12 cellular contexts compared by ENCODE assay signal in the genomic region with DNA sequence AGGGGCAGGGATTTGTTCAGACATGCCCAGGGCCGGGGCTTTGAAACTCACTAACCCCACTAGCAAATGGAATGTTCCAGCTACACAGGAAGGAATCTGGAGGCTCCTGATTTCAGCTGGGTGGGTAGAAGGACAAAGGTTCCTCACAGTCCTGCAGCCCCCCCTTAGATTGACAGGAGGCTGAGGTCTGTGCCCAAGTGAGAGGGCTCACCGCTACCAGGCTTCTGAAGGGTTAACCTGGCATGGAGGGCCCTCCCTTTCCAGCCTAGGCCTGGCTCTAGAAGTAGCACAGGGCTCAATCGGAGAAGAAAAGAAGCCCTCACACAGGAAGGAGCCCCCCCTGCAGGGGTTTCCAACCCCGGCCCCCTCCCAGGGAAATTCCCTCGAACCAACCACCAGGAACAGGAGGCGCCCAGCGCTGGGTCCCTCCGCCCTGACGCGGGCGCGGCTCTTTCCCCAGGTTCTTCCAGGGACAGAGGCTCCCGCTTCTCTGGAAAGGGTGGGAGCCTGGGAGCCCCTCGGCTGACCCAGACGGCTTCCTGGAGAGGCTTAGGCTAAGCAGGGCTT. TPM values are rescaled to one million over a fixed set of nuclear protein-coding genes. Genes with fewer than 3 reads are reported as not detected.
A peak's percentile ranks its signal among the peaks of the same experiment; 100 is the strongest.
DNase-seq lines count a peak whose midpoint lies in the region; ATAC-seq and TF ChIP-seq lines count a peak whose summit lies in the region.
"Had no signal": no experiment of that assay in that cellular context is flagged by ENCODE, and none has a peak within 500 bp of the region (broad histone marks: within the 10 kb centered on the region; RNA-seq: fewer than 3 reads in every experiment).

No MANE protein-coding gene starts in this region.

- peaks cover 74% of the 10 kb centered on the region for H3K79me2 ChIP-seq in neural progenitor cell (ENCODE audit: low read depth)

- CTCF ChIA-PET in AG04450 (lab: Charles Lee), result interaction anchor here (0.6 to 7.8 kb wide), 2 partner anchors 51 to 72 kb away, joined by 3 to 81 read pairs; no protein-coding TSS in a partner anchor
- CTCF ChIA-PET in CD4-positive, alpha-beta T cell (lab: Charles Lee), result no interaction called here

- peaks cover 43% of the 10 kb centered on the region for H3F3A ChIP-seq in neural progenitor cell (ENCODE audit: low read depth)

- H3K4me3 ChIP-seq in AG04450 (ENCODE audit: low read depth, low read length) (peak overlapping the region; percentile 88), RWPE2 (ENCODE audit: severe bottlenecking) (peak overlapping the region; percentile 68), fibroblast of pulmonary artery (replicated peaks; ENCODE audit: low read depth, low read length) (peak overlapping the region; percentile 83), neural progenitor cell (peak overlapping the region; percentile 77)

- H2AFZ ChIP-seq in neural progenitor cell (replicated peaks), result no peak overlapping the region

- TF ChIP-seq CTCF in AG04450 (IDR thresholded peaks at IDR 0.05; ENCODE audit: low read depth, low read length) (no peak), RWPE2 (IDR thresholded peaks at IDR 0.05; ENCODE audit: poor library complexity, severe bottlenecking) (no peak), fibroblast of pulmonary artery (IDR thresholded peaks at IDR 0.05; ENCODE audit: low read length, missing control alignments) (no peak), neural progenitor cell (IDR thresholded peaks at IDR 0.05) (no peak)
- no peak for TF ChIP-seq CTCF in CD4-positive, alpha-beta T cell (IDR thresholded peaks at IDR 0.05)

- DNase-seq in AG04450 (ENCODE audit: low read depth, low spot score), result no peak
- no peak for DNase-seq in RWPE2 (ENCODE audit: low spot score)
- no peak for DNase-seq in fibroblast of pulmonary artery (ENCODE audit: low read depth)
- DNase-seq in neural progenitor cell (ENCODE audit: low spot score), result peak; percentile 82
- DNase-seq in CD4-positive, alpha-beta T cell, result no peak
- no peak for DNase-seq in inferior parietal cortex (ENCODE audit: extremely low spot score)
- DNase-seq: BE2C, NCI-H1048, T-helper 1 cell had no signal

- peak overlapping the region; percentile 33 for H3K9ac ChIP-seq in neural progenitor cell

- H3K36me3 ChIP-seq in RWPE2 (ENCODE audit: low read depth), result peaks cover 76% of the 10 kb centered on the region
- peaks cover 3% of the 10 kb centered on the region for H3K36me3 ChIP-seq in neural progenitor cell
- H3K36me3 ChIP-seq: BE2C had no signal

- H3K4me3 Mint-ChIP-seq in neural progenitor cell, result peak overlapping the region; percentile 97
- H3K4me3 Mint-ChIP-seq in CD4-positive, alpha-beta T cell, result no peak overlapping the region
- H3K4me3 Mint-ChIP-seq: activated naive CD4-positive, alpha-beta T cell treated with anti-CD3 and anti-CD28 coated beads, Interleukin-2, amount 50 U/mL, for 24 hours had no signal

- POLR2A ChIA-PET in AG04450 (lab: Yijun Ruan, JAX), result interaction anchor here (1.7 kb wide), 1 partner anchor 69 kb away, joined by 8 read pairs; no protein-coding TSS in a partner anchor
- POLR2A ChIA-PET in CD4-positive, alpha-beta T cell (lab: Charles Lee), result interaction anchor here (0.5 kb wide), 1 partner anchor 16 kb away, joined by 3 read pairs; no protein-coding TSS in a partner anchor

- ATAC-seq in RWPE2 (ENCODE audit: low read depth), result no peak
- ATAC-seq in HG03025 (IDR thresholded peaks at IDR 0.05; ENCODE audit: low FRiP score, unreplicated experiment), result no peak
- ATAC-seq in HG03097 (IDR thresholded peaks at IDR 0.05; ENCODE audit: low FRiP score, unreplicated experiment), result no peak
- ATAC-seq in CD4-positive, alpha-beta T cell (ENCODE audit: poor library complexity), result no peak

- H3K4me1 Mint-ChIP-seq in neural progenitor cell, result peaks cover 50% of the 10 kb centered on the region
- H3K4me1 Mint-ChIP-seq in CD4-positive, alpha-beta T cell (ENCODE audit: low read depth), result peaks cover 40% of the 10 kb centered on the region

- peaks cover 12% of the 10 kb centered on the region for H3K36me3 Mint-ChIP-seq in neural progenitor cell
- H3K36me3 Mint-ChIP-seq in CD4-positive, alpha-beta T cell (ENCODE audit: low read depth), result no peaks in the 10 kb centered on the region
- H3K36me3 Mint-ChIP-seq: activated naive CD4-positive, alpha-beta T cell treated with anti-CD3 and anti-CD28 coated beads, Interleukin-2, amount 50 U/mL, for 24 hours had no signal

- H3K27ac Mint-ChIP-seq in neural progenitor cell, result no peak overlapping the region
- no peak overlapping the region for H3K27ac Mint-ChIP-seq in CD4-positive, alpha-beta T cell

- H3K27me3 ChIP-seq in AG04450 (ENCODE audit: control insufficient read depth, insufficient read depth, low read length) (no peaks in the 10 kb centered on the region), RWPE2 (ENCODE audit: insufficient read depth, poor library complexity, severe bottlenecking) (no peaks in the 10 kb centered on the region), neural progenitor cell (peaks cover 22% of the 10 kb centered on the region)
- peaks cover 14% of the 10 kb centered on the region for H3K27me3 ChIP-seq in CD4-positive, alpha-beta T cell (ENCODE audit: control insufficient read depth, insufficient read depth, low read length)
- H3K27me3 ChIP-seq: BE2C had no signal

- H3K27ac ChIP-seq in AG04450 (ENCODE audit: low read depth, low read length) (peak overlapping the region; percentile 70), RWPE2 (ENCODE audit: poor library complexity, severe bottlenecking) (peak overlapping the region; percentile 99), neural progenitor cell (peak overlapping the region; percentile 75)
- no peak overlapping the region for H3K27ac ChIP-seq in CD4-positive, alpha-beta T cell (ENCODE audit: low read depth, low read length)

- H3K4me1 ChIP-seq in RWPE2 (ENCODE audit: insufficient read depth, poor library complexity, severe bottlenecking) (peaks cover 46% of the 10 kb centered on the region), neural progenitor cell (peaks cover 52% of the 10 kb centered on the region)
- H3K4me1 ChIP-seq: BE2C had no signal

- H3K4me2 ChIP-seq in neural progenitor cell, result peak overlapping the region; percentile 98

- intact Hi-C loops in CD4-positive, alpha-beta T cell (cut with DNase I, micrococcal nuclease), result no loop called here

- H4K20me1 ChIP-seq in neural progenitor cell (ENCODE audit: low read depth), result peaks cover 68% of the 10 kb centered on the region

- H3K9me3 ChIP-seq in AG04450 (ENCODE audit: control insufficient read depth, insufficient read depth, low read length), result no peaks in the 10 kb centered on the region; the same call in 1 of the 2 replicates
- no peaks in the 10 kb centered on the region for H3K9me3 ChIP-seq in RWPE2 (ENCODE audit: severe bottlenecking)
- H3K9me3 ChIP-seq in neural progenitor cell (ENCODE audit: low read depth), result no peaks in the 10 kb centered on the region
- no peaks in the 10 kb centered on the region for H3K9me3 ChIP-seq in CD4-positive, alpha-beta T cell (ENCODE audit: control insufficient read depth, low read length)
- H3K9me3 ChIP-seq: BE2C had no signal

- H3K27me3 Mint-ChIP-seq in neural progenitor cell (ENCODE audit: insufficient read depth, low read depth), result peaks cover 16% of the 10 kb centered on the region
- H3K27me3 Mint-ChIP-seq in CD4-positive, alpha-beta T cell, result peaks cover 3% of the 10 kb centered on the region

- no peaks in the 10 kb centered on the region for H3K9me3 Mint-ChIP-seq in neural progenitor cell
- H3K9me3 Mint-ChIP-seq in CD4-positive, alpha-beta T cell, result no peaks in the 10 kb centered on the region
- H3K9me3 Mint-ChIP-seq: activated naive CD4-positive, alpha-beta T cell treated with anti-CD3 and anti-CD28 coated beads, Interleukin-2, amount 50 U/mL, for 24 hours had no signal

RNA-seq across cellular contexts. Expression of gene EPHA2, which starts 3.3 kb away (rescaled TPM):
- polyA plus RNA-seq in AG04450 (2011; rRNA removed), result 19.1 and 26.0 TPM in 2 replicates
- polyA minus RNA-seq in AG04450 (2011; rRNA and poly(A)+ RNA removed), result 40.4 and 54.9 TPM in 2 replicates
- 14.9 and 40.9 TPM in 2 replicates for total RNA-seq in neural progenitor cell (ENCODE audit: low replicate concordance)
- total RNA-seq in CD4-positive, alpha-beta T cell, result under 1 TPM in 1 of 2 experiments, not detected in 1; 0.22 TPM

RNA-seq across cellular contexts. Expression of gene ARHGEF19, which starts 59.8 kb away (rescaled TPM):
- 6.7 and 9.5 TPM in 2 replicates for polyA plus RNA-seq in AG04450 (2011; rRNA removed)
- polyA minus RNA-seq in AG04450 (2011; rRNA and poly(A)+ RNA removed), result 4.5 and 4.6 TPM in 2 replicates
- total RNA-seq in neural progenitor cell (ENCODE audit: low replicate concordance), result 10.9 and 22.2 TPM in 2 replicates
- 1 to 10 TPM; 3.8 to 5.8 TPM for total RNA-seq in CD4-positive, alpha-beta T cell

Comparison
In these comparisons a context has a peak if more than half of its experiments do, and no peak if none do; other contexts are left out.
1. RNA of gene EPHA2, which starts 3.3 kb away (total RNA-seq): 14.9 to 40.9 TPM in neural progenitor cell; 0.22 TPM in CD4-positive, alpha-beta T cell; every median in the first group is over 10 times any median in the second.
2. Peak in every context shown above with its lines, with median percentiles within 50 percentile points of each other: H3K4me3 ChIP-seq.